Comparison of ENCODE assay signal across 13 cellular contexts in the genomic region with DNA sequence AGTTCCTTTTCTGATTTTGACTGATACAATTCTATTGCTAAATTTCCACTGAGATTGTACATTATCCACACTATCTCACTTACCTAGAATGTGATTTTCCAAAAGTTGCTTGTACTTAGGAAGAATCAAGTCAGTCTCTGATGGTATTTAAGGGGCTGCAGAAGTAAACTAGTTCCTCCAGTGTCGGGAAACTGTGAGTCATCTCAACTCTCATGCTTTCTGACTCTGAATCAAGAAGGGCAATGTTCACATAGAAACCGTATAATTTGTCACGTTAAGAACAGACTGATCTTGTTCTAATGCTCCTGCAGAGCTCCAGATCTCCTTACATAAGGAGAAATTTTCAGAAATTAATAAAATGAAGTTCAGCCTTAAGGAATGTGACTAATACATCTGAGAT.
DNase-seq lines count a peak whose midpoint lies in the region; ATAC-seq and TF ChIP-seq lines count a peak whose summit lies in the region.
"Had no signal": no experiment of that assay in that cellular context is flagged by ENCODE, and none has a peak within 500 bp of the region (broad histone marks: within the 10 kb centered on the region; RNA-seq: fewer than 3 reads in every experiment).

No MANE protein-coding gene starts in this region.

- TF ChIP-seq CTCF in fibroblast of mammary gland (conservative IDR thresholded peaks at IDR 0.05; ENCODE audit: control insufficient read depth, insufficient read depth, low read depth, low read length) (no peak), WTC11 (IDR thresholded peaks at IDR 0.05) (no peak)

- no peaks in the 10 kb centered on the region for H3K27me3 Mint-ChIP-seq in WTC11 (ENCODE audit: low read depth)
- H3K27me3 Mint-ChIP-seq in effector memory CD8-positive, alpha-beta T cell, result peaks cover 0 to 23% of the 10 kb centered on the region in 2 donors
- H3K27me3 Mint-ChIP-seq: activated naive CD8-positive, alpha-beta T cell treated with anti-CD3 and anti-CD28 coated beads, Interleukin-2, amount 10 ng/mL, durations not matched to agents 7 days and 5 days had no signal

- H3K27ac Mint-ChIP-seq in WTC11, result no peak overlapping the region
- H3K27ac Mint-ChIP-seq in effector memory CD8-positive, alpha-beta T cell, result no peak overlapping the region
- H3K27ac Mint-ChIP-seq: activated naive CD8-positive, alpha-beta T cell treated with anti-CD3 and anti-CD28 coated beads, Interleukin-2, amount 10 ng/mL, durations not matched to agents 7 days and 5 days had no signal

- no peak overlapping the region for H3K4me3 ChIP-seq in fibroblast of mammary gland (ENCODE audit: control insufficient read depth, low read depth, low read length)
- no peak overlapping the region for H3K4me3 ChIP-seq in skeletal muscle cell (ENCODE audit: low read depth, low read length)
- H3K4me3 ChIP-seq: SK-N-MC had no signal

- no peak for ATAC-seq in WTC11
- ATAC-seq in effector memory CD8-positive, alpha-beta T cell (replicated peaks), result no peak
- ATAC-seq in HG03159 (IDR thresholded peaks at IDR 0.05; ENCODE audit: unreplicated experiment), result no peak

- POLR2A ChIA-PET in WTC11 (lab: Charles Lee), result no interaction called here

- 0 out of 2 replicates have a peak, but pooled peaks cover 4% of the 10 kb centered on the region for H3K4me1 Mint-ChIP-seq in WTC11
- no peaks in the 10 kb centered on the region for H3K4me1 Mint-ChIP-seq in effector memory CD8-positive, alpha-beta T cell (ENCODE audit: low read depth in 2 of 2)
- H3K4me1 Mint-ChIP-seq: activated naive CD8-positive, alpha-beta T cell treated with anti-CD3 and anti-CD28 coated beads, Interleukin-2, amount 10 ng/mL, durations not matched to agents 7 days and 5 days had no signal

- CTCF ChIA-PET in WTC11 (lab: Charles Lee), result no interaction called here

- H3K9me3 Mint-ChIP-seq in WTC11, result peaks cover 10% of the 10 kb centered on the region
- peaks cover 0 to 6% of the 10 kb centered on the region in 2 donors for H3K9me3 Mint-ChIP-seq in effector memory CD8-positive, alpha-beta T cell

- H3K4me3 Mint-ChIP-seq in WTC11, result no peak overlapping the region
- H3K4me3 Mint-ChIP-seq in effector memory CD8-positive, alpha-beta T cell, result no peak overlapping the region
- H3K4me3 Mint-ChIP-seq: activated naive CD8-positive, alpha-beta T cell treated with anti-CD3 and anti-CD28 coated beads, Interleukin-2, amount 10 ng/mL, durations not matched to agents 7 days and 5 days had no signal

- DNase-seq in EL (peak; percentile 46), RPMI7951 (ENCODE audit: low read depth) (peak; percentile 43), fibroblast of mammary gland (ENCODE audit: low read depth) (peak; percentile 78), skeletal muscle cell (ENCODE audit: low read depth) (peak; percentile 67), WTC11 (ENCODE audit: low spot score) (no peak)
- DNase-seq in effector memory CD8-positive, alpha-beta T cell, result no peak
- no peak for DNase-seq in activated CD4-positive, alpha-beta T cell treated with anti-CD3 and anti-CD28 coated beads for 1 hour
- DNase-seq: activated naive CD8-positive, alpha-beta T cell treated with anti-CD3 and anti-CD28 coated beads, Interleukin-2, amount 10 ng/mL, durations not matched to agents 7 days and 5 days; GOT3; NCI-H2227 treated with DMSO at 0.1 percent for 48 hours; stimulated activated CD4-positive, alpha-beta T cell treated with anti-CD3 and anti-CD28 coated beads, Interleukin-4, amount 100 ng/mL, for 1 hour had no signal

- no peaks in the 10 kb centered on the region for H3K36me3 Mint-ChIP-seq in WTC11
- H3K36me3 Mint-ChIP-seq in effector memory CD8-positive, alpha-beta T cell (ENCODE audit: insufficient read depth), result no peaks in the 10 kb centered on the region
- H3K36me3 Mint-ChIP-seq: activated naive CD8-positive, alpha-beta T cell treated with anti-CD3 and anti-CD28 coated beads, Interleukin-2, amount 10 ng/mL, durations not matched to agents 7 days and 5 days had no signal

TF ChIP-seq in WTC11, 78 proteins besides CTCF, POLR2A, EP300 and RAD21:
- TF ChIP-seq, protein P1, sequence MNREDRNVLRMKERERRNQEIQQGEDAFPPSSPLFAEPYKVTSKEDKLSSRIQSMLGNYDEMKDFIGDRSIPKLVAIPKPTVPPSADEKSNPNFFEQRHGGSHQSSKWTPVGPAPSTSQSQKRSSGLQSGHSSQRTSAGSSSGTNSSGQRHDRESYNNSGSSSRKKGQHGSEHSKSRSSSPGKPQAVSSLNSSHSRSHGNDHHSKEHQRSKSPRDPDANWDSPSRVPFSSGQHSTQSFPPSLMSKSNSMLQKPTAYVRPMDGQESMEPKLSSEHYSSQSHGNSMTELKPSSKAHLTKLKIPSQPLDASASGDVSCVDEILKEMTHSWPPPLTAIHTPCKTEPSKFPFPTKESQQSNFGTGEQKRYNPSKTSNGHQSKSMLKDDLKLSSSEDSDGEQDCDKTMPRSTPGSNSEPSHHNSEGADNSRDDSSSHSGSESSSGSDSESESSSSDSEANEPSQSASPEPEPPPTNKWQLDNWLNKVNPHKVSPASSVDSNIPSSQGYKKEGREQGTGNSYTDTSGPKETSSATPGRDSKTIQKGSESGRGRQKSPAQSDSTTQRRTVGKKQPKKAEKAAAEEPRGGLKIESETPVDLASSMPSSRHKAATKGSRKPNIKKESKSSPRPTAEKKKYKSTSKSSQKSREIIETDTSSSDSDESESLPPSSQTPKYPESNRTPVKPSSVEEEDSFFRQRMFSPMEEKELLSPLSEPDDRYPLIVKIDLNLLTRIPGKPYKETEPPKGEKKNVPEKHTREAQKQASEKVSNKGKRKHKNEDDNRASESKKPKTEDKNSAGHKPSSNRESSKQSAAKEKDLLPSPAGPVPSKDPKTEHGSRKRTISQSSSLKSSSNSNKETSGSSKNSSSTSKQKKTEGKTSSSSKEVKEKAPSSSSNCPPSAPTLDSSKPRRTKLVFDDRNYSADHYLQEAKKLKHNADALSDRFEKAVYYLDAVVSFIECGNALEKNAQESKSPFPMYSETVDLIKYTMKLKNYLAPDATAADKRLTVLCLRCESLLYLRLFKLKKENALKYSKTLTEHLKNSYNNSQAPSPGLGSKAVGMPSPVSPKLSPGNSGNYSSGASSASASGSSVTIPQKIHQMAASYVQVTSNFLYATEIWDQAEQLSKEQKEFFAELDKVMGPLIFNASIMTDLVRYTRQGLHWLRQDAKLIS (CRISPR knock-in tag; IDR thresholded peaks at IDR 0.05; ENCODE audit: borderline replicate concordance), result no peak
- TF ChIP-seq GTF2I (CRISPR knock-in tag; conservative IDR thresholded peaks at IDR 0.05) (no peak), NFE2L1 (CRISPR knock-in tag; IDR thresholded peaks at IDR 0.05) (no peak)
- TF ChIP-seq, protein P2, sequence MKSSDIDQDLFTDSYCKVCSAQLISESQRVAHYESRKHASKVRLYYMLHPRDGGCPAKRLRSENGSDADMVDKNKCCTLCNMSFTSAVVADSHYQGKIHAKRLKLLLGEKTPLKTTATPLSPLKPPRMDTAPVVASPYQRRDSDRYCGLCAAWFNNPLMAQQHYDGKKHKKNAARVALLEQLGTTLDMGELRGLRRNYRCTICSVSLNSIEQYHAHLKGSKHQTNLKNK (CRISPR knock-in tag; IDR thresholded peaks at IDR 0.05), result no peak
- TF ChIP-seq, protein P3, sequence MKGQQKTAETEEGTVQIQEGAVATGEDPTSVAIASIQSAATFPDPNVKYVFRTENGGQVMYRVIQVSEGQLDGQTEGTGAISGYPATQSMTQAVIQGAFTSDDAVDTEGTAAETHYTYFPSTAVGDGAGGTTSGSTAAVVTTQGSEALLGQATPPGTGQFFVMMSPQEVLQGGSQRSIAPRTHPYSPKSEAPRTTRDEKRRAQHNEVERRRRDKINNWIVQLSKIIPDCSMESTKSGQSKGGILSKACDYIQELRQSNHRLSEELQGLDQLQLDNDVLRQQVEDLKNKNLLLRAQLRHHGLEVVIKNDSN (CRISPR knock-in tag; IDR thresholded peaks at IDR 0.05), result no peak

Comparison
In these comparisons a context has a peak if more than half of its experiments do, and no peak if none do; other contexts are left out.
1. DNase-seq: peak in EL (single experiment), RPMI7951 (single experiment), fibroblast of mammary gland (single experiment) and skeletal muscle cell (single experiment); none in WTC11 (single experiment), effector memory CD8-positive, alpha-beta T cell (0 of 3) and activated CD4-positive, alpha-beta T cell treated with anti-CD3 and anti-CD28 coated beads for 1 hour (single experiment).